ENCODE assay signal across 8 cellular contexts in genomic region chr7:47474937-47475879, GRCh38.
DNase-seq lines count a peak whose midpoint lies in the region; ATAC-seq and TF ChIP-seq lines count a peak whose summit lies in the region.

No MANE protein-coding gene starts in this region.

- POLR2A ChIA-PET in PC-3 (lab: Charles Lee; ENCODE audit: unreplicated experiment) = interaction anchor here (0.6 kb wide), 1 partner anchor 12 kb away, joined by 3 read pairs; no protein-coding TSS in a partner anchor
- POLR2A ChIA-PET in A673 (lab: Charles Lee; ENCODE audit: low non-redundant PET) = no interaction called here

- H3K27me3 ChIP-seq in PC-3 (ENCODE audit: low read length) = no peaks in the 10 kb centered on the region
- H3K27me3 ChIP-seq in duodenal mucosa (ENCODE audit: control insufficient read depth in 1 of 2, insufficient read depth in 2 of 2, low read length in 2 of 2) = no peaks in the 10 kb centered on the region
- no peaks in the 10 kb centered on the region for H3K27me3 ChIP-seq in A673 (replicated peaks; ENCODE audit: insufficient read depth, low read depth, low read length, poor library complexity)

- H3K36me3 ChIP-seq in PC-3 (ENCODE audit: low read depth, low read length) = no peaks in the 10 kb centered on the region; the same call in 1 of the 2 replicates
- peaks cover 0 to 15% of the 10 kb centered on the region in 2 donors for H3K36me3 ChIP-seq in duodenal mucosa (ENCODE audit: control insufficient read depth in 1 of 2, insufficient read depth in 2 of 2, low read length in 2 of 2)
- H3K36me3 ChIP-seq in mucosa of descending colon (ENCODE audit: low read depth) = no peaks in the 10 kb centered on the region
- H3K36me3 ChIP-seq in A673 (ENCODE audit: insufficient read depth, low read length, poor library complexity, severe bottlenecking) = no peaks in the 10 kb centered on the region

- peak; percentile 99 for DNase-seq in Daoy (ENCODE audit: low read depth)
- DNase-seq in PC-3 = peak; percentile 96
- DNase-seq in mucosa of descending colon = peak; percentile 89 to 93 (median 91)
- DNase-seq in A673 (ENCODE audit: low spot score) = no peak
- DNase-seq in NCI-H1436 treated with DMSO at 0.1 percent for 48 hours (lab: John Stamatoyannopoulos, UW) = no peak

- H3K4me2 ChIP-seq in PC-3 (ENCODE audit: low read length) = peak overlapping the region; percentile 61

- TSS peak; percentile 69 for BruUV-seq in PC-3 (replicated peaks; lab: Mats Ljungman, UMichigan)
- BruUV-seq in A673 (replicated peaks; lab: Mats Ljungman, UMichigan) = no TSS peak

- ATAC-seq in GM19397 (IDR thresholded peaks at IDR 0.05; ENCODE audit: unreplicated experiment) (peak; percentile 89), HG03280 (IDR thresholded peaks at IDR 0.05; ENCODE audit: unreplicated experiment) (peak; percentile 88), PC-3 (peak; percentile 98), mucosa of descending colon (peak; percentile 88)

- H2AFZ ChIP-seq in PC-3 (ENCODE audit: low read length) = no peak overlapping the region

- H3K27ac ChIP-seq in PC-3 (ENCODE audit: low read length) (peak overlapping the region; percentile 78), duodenal mucosa (ENCODE audit: low read depth, low read length) (peak overlapping the region; percentile 64), A673 (ENCODE audit: low read depth, low read length, poor library complexity, severe bottlenecking) (no peak overlapping the region)

- H3F3A ChIP-seq in PC-3 (ENCODE audit: low read length, unreplicated experiment) = no peaks in the 10 kb centered on the region

- H3K9me3 ChIP-seq in PC-3 (ENCODE audit: low read length) (no peaks in the 10 kb centered on the region), duodenal mucosa (ENCODE audit: control insufficient read depth in 1 of 2, low read length in 2 of 2) (no peaks in the 10 kb centered on the region), mucosa of descending colon (no peaks in the 10 kb centered on the region), A673 (ENCODE audit: low read depth, low read length, poor library complexity, severe bottlenecking) (no peaks in the 10 kb centered on the region)

- H3K9ac ChIP-seq in PC-3 (ENCODE audit: low read length) (0 out of 2 replicates have a peak overlapping the region, but pooled peaks have one; percentile 15), duodenal mucosa (ENCODE audit: low read depth in 1 of 2, low read length in 2 of 2) (peak overlapping the region; percentile 18 to 59)

- H4K20me1 ChIP-seq in PC-3 (ENCODE audit: low read length) = peaks cover 9% of the 10 kb centered on the region; the same call in 1 of the 2 replicates

- H3K4me1 ChIP-seq in PC-3 (ENCODE audit: insufficient read depth, low read length) = peaks cover 31% of the 10 kb centered on the region
- H3K4me1 ChIP-seq in duodenal mucosa (ENCODE audit: control insufficient read depth in 1 of 2, insufficient read depth in 2 of 2, low read length in 2 of 2) = peaks cover 83 to 90% of the 10 kb centered on the region in 2 donors
- peaks cover 45% of the 10 kb centered on the region for H3K4me1 ChIP-seq in mucosa of descending colon (ENCODE audit: low read depth)
- no peaks in the 10 kb centered on the region for H3K4me1 ChIP-seq in A673 (ENCODE audit: insufficient read depth, low read length, poor library complexity, severe bottlenecking)

- no peaks in the 10 kb centered on the region for H3K9me2 ChIP-seq in PC-3 (replicated peaks; ENCODE audit: low read length)

- intact Hi-C loops in PC-3 (cut with micrococcal nuclease) = loop anchor here (1.0 kb wide), 1 partner anchor 22 kb away; no protein-coding TSS in a partner anchor
- intact Hi-C loops in mucosa of descending colon (cut with DNase I, micrococcal nuclease) = no loop called here
- intact Hi-C loops in A673 (cut with micrococcal nuclease; ENCODE audit: unreplicated experiment) = no loop called here

- H3K4me3 ChIP-seq in PC-3 (ENCODE audit: low read length) (no peak overlapping the region; the same call in 1 of the 2 replicates), duodenal mucosa (ENCODE audit: low read depth in 1 of 2, low read length in 2 of 2) (peak overlapping the region in 1 of 2 donors; percentile 28), mucosa of descending colon (no peak overlapping the region), A673 (ENCODE audit: low read depth, low read length, poor library complexity, severe bottlenecking) (no peak overlapping the region)

- peaks cover 65% of the 10 kb centered on the region for H3K79me2 ChIP-seq in PC-3 (ENCODE audit: low read length)

- CTCF ChIA-PET in PC-3 (lab: Charles Lee) = interaction anchor here (0.7 to 1.0 kb wide), 3 partner anchors 23 to 59 kb away, joined by 3 to 6 read pairs (median 5); no protein-coding TSS in a partner anchor
- CTCF ChIA-PET in A673 (lab: Charles Lee) = no interaction called here

- 0 out of 2 replicates have a peak, but pooled peaks have one; percentile 20 for TF ChIP-seq CTCF in PC-3 (conservative IDR thresholded peaks at IDR 0.05; ENCODE audit: low read depth, low read length)
- TF ChIP-seq CTCF in mucosa of descending colon (IDR thresholded peaks at IDR 0.05) = no peak
- no peak for TF ChIP-seq CTCF in A673 (conservative IDR thresholded peaks at IDR 0.05; ENCODE audit: low read depth, low read length)

Comparison
In these comparisons a context has a peak if more than half of its experiments do, and no peak if none do; other contexts are left out.
1. DNase-seq: peak in Daoy (single experiment), PC-3 (single experiment) and mucosa of descending colon (3 of 3); none in A673 (single experiment) and NCI-H1436 treated with DMSO at 0.1 percent for 48 hours (single experiment).
2. Peak in every context shown above with its lines, with median percentiles within 50 percentile points of each other: ATAC-seq.